1 cellular context compared by ENCODE assay signal in genomic region chr2:195662138-195662537, GRCh38.
A peak's percentile ranks its signal among the peaks of the same experiment; 100 is the strongest.
TF ChIP-seq lines count a peak whose summit lies in the region.

No MANE protein-coding gene starts in this region.

TF ChIP-seq in K562, 482 proteins besides CTCF, POLR2A, EP300 and RAD21 (continued from another document and continues in another):
- TF ChIP-seq USF1 (CRISPR knock-in tag; IDR thresholded peaks at IDR 0.05) = no peak
- TF ChIP-seq, protein P1, sequence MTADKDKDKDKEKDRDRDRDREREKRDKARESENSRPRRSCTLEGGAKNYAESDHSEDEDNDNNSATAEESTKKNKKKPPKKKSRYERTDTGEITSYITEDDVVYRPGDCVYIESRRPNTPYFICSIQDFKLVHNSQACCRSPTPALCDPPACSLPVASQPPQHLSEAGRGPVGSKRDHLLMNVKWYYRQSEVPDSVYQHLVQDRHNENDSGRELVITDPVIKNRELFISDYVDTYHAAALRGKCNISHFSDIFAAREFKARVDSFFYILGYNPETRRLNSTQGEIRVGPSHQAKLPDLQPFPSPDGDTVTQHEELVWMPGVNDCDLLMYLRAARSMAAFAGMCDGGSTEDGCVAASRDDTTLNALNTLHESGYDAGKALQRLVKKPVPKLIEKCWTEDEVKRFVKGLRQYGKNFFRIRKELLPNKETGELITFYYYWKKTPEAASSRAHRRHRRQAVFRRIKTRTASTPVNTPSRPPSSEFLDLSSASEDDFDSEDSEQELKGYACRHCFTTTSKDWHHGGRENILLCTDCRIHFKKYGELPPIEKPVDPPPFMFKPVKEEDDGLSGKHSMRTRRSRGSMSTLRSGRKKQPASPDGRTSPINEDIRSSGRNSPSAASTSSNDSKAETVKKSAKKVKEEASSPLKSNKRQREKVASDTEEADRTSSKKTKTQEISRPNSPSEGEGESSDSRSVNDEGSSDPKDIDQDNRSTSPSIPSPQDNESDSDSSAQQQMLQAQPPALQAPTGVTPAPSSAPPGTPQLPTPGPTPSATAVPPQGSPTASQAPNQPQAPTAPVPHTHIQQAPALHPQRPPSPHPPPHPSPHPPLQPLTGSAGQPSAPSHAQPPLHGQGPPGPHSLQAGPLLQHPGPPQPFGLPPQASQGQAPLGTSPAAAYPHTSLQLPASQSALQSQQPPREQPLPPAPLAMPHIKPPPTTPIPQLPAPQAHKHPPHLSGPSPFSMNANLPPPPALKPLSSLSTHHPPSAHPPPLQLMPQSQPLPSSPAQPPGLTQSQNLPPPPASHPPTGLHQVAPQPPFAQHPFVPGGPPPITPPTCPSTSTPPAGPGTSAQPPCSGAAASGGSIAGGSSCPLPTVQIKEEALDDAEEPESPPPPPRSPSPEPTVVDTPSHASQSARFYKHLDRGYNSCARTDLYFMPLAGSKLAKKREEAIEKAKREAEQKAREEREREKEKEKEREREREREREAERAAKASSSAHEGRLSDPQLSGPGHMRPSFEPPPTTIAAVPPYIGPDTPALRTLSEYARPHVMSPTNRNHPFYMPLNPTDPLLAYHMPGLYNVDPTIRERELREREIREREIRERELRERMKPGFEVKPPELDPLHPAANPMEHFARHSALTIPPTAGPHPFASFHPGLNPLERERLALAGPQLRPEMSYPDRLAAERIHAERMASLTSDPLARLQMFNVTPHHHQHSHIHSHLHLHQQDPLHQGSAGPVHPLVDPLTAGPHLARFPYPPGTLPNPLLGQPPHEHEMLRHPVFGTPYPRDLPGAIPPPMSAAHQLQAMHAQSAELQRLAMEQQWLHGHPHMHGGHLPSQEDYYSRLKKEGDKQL (CRISPR knock-in tag; IDR thresholded peaks at IDR 0.05; ENCODE audit: borderline replicate concordance) = no peak
- no peak for TF ChIP-seq ZNF253 (CRISPR knock-in tag; conservative IDR thresholded peaks at IDR 0.05)
- no peak for TF ChIP-seq RNF2 (IDR thresholded peaks at IDR 0.05)
- TF ChIP-seq SREBF1 (IDR thresholded peaks at IDR 0.05; ENCODE audit: borderline replicate concordance, low read depth, low read length) = no peak
- peak; percentile 31; the same call in 1 of the 2 replicates for TF ChIP-seq CREB1 (IDR thresholded peaks at IDR 0.05)
- no peak for TF ChIP-seq CREB1 (CRISPR knock-in tag; IDR thresholded peaks at IDR 0.05)
- TF ChIP-seq CBX3 (IDR thresholded peaks at IDR 0.05; ENCODE audit: borderline replicate concordance in 1 of 2, low read length in 2 of 2) = no peak
- TF ChIP-seq GATAD2A (IDR thresholded peaks at IDR 0.05) = no peak
- TF ChIP-seq, protein P2, sequence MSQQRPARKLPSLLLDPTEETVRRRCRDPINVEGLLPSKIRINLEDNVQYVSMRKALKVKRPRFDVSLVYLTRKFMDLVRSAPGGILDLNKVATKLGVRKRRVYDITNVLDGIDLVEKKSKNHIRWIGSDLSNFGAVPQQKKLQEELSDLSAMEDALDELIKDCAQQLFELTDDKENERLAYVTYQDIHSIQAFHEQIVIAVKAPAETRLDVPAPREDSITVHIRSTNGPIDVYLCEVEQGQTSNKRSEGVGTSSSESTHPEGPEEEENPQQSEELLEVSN (IDR thresholded peaks at IDR 0.05; ENCODE audit: borderline replicate concordance in 1 of 2, extremely low read depth in 1 of 2, insufficient read depth in 1 of 2, insufficient read length in 1 of 2, low read depth in 1 of 2, low read length in 1 of 2, poor library complexity in 1 of 2, severe bottlenecking in 1 of 2) = no peak
- no peak for TF ChIP-seq PHB (CRISPR knock-in tag; IDR thresholded peaks at IDR 0.05)
- TF ChIP-seq ZNF592 (IDR thresholded peaks at IDR 0.05) = peak; percentile 69
- no peak for TF ChIP-seq ZNF780A (CRISPR knock-in tag; IDR thresholded peaks at IDR 0.05)
- no peak for TF ChIP-seq ARHGAP35 (IDR thresholded peaks at IDR 0.05; ENCODE audit: partially characterized antibody)
- no peak for TF ChIP-seq RBM39 (optimal IDR thresholded peaks at IDR 0.05; ENCODE audit: low read depth, low read length)
- TF ChIP-seq, protein P3, sequence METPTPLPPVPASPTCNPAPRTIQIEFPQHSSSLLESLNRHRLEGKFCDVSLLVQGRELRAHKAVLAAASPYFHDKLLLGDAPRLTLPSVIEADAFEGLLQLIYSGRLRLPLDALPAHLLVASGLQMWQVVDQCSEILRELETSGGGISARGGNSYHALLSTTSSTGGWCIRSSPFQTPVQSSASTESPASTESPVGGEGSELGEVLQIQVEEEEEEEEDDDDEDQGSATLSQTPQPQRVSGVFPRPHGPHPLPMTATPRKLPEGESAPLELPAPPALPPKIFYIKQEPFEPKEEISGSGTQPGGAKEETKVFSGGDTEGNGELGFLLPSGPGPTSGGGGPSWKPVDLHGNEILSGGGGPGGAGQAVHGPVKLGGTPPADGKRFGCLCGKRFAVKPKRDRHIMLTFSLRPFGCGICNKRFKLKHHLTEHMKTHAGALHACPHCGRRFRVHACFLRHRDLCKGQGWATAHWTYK (CRISPR knock-in tag; IDR thresholded peaks at IDR 0.05) = no peak
- no peak for TF ChIP-seq GATAD2B (IDR thresholded peaks at IDR 0.05; ENCODE audit: borderline replicate concordance)
- no peak for TF ChIP-seq SFPQ (IDR thresholded peaks at IDR 0.05; ENCODE audit: low read depth, low read length)
- TF ChIP-seq TRIM24 (IDR thresholded peaks at IDR 0.05) = peak in 1 of 2 experiments; percentile 57; a peak in 1 of 4 replicates
- no peak for TF ChIP-seq ZBED1 (IDR thresholded peaks at IDR 0.05)
- TF ChIP-seq POU5F1 (IDR thresholded peaks at IDR 0.05; ENCODE audit: borderline replicate concordance, low read depth, low read length, partially characterized antibody) = no peak
- no peak for TF ChIP-seq SETDB1 (IDR thresholded peaks at IDR 0.05; ENCODE audit: low read length)
- TF ChIP-seq, protein P4, sequence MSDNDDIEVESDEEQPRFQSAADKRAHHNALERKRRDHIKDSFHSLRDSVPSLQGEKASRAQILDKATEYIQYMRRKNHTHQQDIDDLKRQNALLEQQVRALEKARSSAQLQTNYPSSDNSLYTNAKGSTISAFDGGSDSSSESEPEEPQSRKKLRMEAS (CRISPR knock-in tag; IDR thresholded peaks at IDR 0.05) = no peak
- peak; percentile 58 for TF ChIP-seq KLF16 (IDR thresholded peaks at IDR 0.05)
- TF ChIP-seq MYNN (IDR thresholded peaks at IDR 0.05) = peak; percentile 62; the same call in 1 of the 2 replicates
- no peak for TF ChIP-seq MYNN (CRISPR knock-in tag; IDR thresholded peaks at IDR 0.05)
- TF ChIP-seq FOXK1 (CRISPR knock-in tag; IDR thresholded peaks at IDR 0.05; ENCODE audit: borderline replicate concordance) = no peak
- TF ChIP-seq DPF2 (IDR thresholded peaks at IDR 0.05) = peak; percentile 90
- no peak for TF ChIP-seq BRF1 (IDR thresholded peaks at IDR 0.05; ENCODE audit: borderline replicate concordance, extremely low read depth, insufficient read length)
- TF ChIP-seq ZNF408 (CRISPR knock-in tag; IDR thresholded peaks at IDR 0.05; ENCODE audit: low read depth) = no peak
- no peak for TF ChIP-seq SMAD1 (IDR thresholded peaks at IDR 0.05; ENCODE audit: low read depth, low read length, partially characterized antibody)
- no peak for TF ChIP-seq NR1H2 (CRISPR knock-in tag; IDR thresholded peaks at IDR 0.05)
- TF ChIP-seq, protein P5, sequence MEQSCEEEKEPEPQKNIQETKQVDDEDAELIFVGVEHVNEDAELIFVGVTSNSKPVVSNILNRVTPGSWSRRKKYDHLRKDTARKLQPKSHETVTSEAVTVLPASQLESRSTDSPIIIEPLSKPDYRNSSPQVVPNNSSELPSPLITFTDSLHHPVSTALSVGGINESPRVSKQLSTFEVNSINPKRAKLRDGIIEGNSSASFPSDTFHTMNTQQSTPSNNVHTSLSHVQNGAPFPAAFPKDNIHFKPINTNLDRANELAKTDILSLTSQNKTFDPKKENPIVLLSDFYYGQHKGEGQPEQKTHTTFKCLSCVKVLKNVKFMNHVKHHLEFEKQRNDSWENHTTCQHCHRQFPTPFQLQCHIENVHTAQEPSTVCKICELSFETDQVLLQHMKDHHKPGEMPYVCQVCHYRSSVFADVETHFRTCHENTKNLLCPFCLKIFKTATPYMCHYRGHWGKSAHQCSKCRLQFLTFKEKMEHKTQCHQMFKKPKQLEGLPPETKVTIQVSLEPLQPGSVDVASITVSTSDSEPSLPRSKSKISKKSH (CRISPR knock-in tag; IDR thresholded peaks at IDR 0.05) = no peak
- TF ChIP-seq CBFA2T2 (conservative IDR thresholded peaks at IDR 0.05) = peak; percentile 81
- TF ChIP-seq ZBTB7A (IDR thresholded peaks at IDR 0.05; ENCODE audit: borderline replicate concordance, control insufficient read depth, low read depth, low read length) = no peak
- no peak for TF ChIP-seq SRSF1 (IDR thresholded peaks at IDR 0.05; ENCODE audit: low read depth, low read length)
- TF ChIP-seq POLR2H (tag; IDR thresholded peaks at IDR 0.05; ENCODE audit: low read depth) = no peak
- no peak for TF ChIP-seq BDP1 (IDR thresholded peaks at IDR 0.05; ENCODE audit: insufficient read depth, insufficient read length)
- no peak for TF ChIP-seq MAFK (IDR thresholded peaks at IDR 0.05; ENCODE audit: low read length)
- no peak for TF ChIP-seq SNIP1 (IDR thresholded peaks at IDR 0.05; ENCODE audit: low read depth)
- TF ChIP-seq POLR2AphosphoS5 (IDR thresholded peaks at IDR 0.05; ENCODE audit: control insufficient read depth, insufficient read depth, low read depth, low read length) = peak; percentile 76
- TF ChIP-seq, protein P6, sequence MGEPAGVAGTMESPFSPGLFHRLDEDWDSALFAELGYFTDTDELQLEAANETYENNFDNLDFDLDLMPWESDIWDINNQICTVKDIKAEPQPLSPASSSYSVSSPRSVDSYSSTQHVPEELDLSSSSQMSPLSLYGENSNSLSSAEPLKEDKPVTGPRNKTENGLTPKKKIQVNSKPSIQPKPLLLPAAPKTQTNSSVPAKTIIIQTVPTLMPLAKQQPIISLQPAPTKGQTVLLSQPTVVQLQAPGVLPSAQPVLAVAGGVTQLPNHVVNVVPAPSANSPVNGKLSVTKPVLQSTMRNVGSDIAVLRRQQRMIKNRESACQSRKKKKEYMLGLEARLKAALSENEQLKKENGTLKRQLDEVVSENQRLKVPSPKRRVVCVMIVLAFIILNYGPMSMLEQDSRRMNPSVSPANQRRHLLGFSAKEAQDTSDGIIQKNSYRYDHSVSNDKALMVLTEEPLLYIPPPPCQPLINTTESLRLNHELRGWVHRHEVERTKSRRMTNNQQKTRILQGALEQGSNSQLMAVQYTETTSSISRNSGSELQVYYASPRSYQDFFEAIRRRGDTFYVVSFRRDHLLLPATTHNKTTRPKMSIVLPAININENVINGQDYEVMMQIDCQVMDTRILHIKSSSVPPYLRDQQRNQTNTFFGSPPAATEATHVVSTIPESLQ (CRISPR knock-in tag; IDR thresholded peaks at IDR 0.05) = no peak
